ENCODE assay signal across 20 cellular contexts in the genomic region with DNA sequence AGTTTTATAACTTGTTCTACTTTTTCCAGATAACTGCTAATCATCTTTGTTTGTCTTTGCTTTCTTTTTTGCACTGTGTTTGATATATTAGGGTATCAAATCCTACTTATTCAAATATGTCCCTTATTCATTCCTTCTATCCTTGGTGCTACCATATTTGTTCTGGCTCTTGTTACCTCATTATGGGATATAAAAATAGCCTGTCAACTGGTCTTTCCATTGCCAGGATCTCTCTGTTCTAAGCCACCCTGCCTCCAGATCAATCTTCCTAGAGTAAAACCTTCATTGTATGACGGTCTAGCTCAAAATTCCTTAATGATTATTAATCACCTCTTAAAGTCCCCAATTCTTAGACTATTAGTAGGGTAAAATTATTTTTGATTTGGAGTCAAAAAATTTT. TPM values are rescaled to one million over a fixed set of nuclear protein-coding genes. Genes with fewer than 3 reads are reported as not detected.
A peak's percentile ranks its signal among the peaks of the same experiment; 100 is the strongest.
DNase-seq lines count a peak whose midpoint lies in the region; ATAC-seq and TF ChIP-seq lines count a peak whose summit lies in the region.
"Had no signal": no experiment of that assay in that cellular context is flagged by ENCODE, and none has a peak within 500 bp of the region (broad histone marks: within the 10 kb centered on the region; RNA-seq: fewer than 3 reads in every experiment).

No MANE protein-coding gene starts in this region.

- no peaks in the 10 kb centered on the region for H3K9me3 Mint-ChIP-seq in activated CD4-positive, alpha-beta memory T cell treated with anti-CD3 and anti-CD28 coated beads for 36 hours
- H3K9me3 Mint-ChIP-seq: CD14-positive monocyte; CD4-positive, alpha-beta T cell; GM23338; H9 had no signal

- H3K36me3 ChIP-seq in gastrocnemius medialis = no peaks in the 10 kb centered on the region
- H3K36me3 ChIP-seq: BE2C; BLaER1 treated with 17β-estradiol and CSF1 and Interleukin-3, amounts not matched to agents 10 nM and 100 nM had no signal

- intact Hi-C loops in gastrocnemius medialis (cut with DNase I; ENCODE audit: low total_unique reads) = no loop called here
- intact Hi-C loops in activated CD4-positive, alpha-beta memory T cell treated with anti-CD3 and anti-CD28 coated beads for 36 hours (cut with micrococcal nuclease) = no loop called here

- H3K27ac Mint-ChIP-seq in activated CD4-positive, alpha-beta memory T cell treated with anti-CD3 and anti-CD28 coated beads for 36 hours = no peak overlapping the region
- H3K27ac Mint-ChIP-seq: CD14-positive monocyte; CD4-positive, alpha-beta T cell; CD8-positive, alpha-beta memory T cell; GM23338; H9 had no signal

- H3K4me1 ChIP-seq in gastrocnemius medialis = peaks cover 60 to 68% of the 10 kb centered on the region in 2 donors
- H3K4me1 ChIP-seq: BE2C had no signal

- H3K4me1 Mint-ChIP-seq in activated CD4-positive, alpha-beta memory T cell treated with anti-CD3 and anti-CD28 coated beads for 36 hours (ENCODE audit: low read depth) = no peaks in the 10 kb centered on the region
- H3K4me1 Mint-ChIP-seq: CD8-positive, alpha-beta memory T cell had no signal

- in situ Hi-C loops in gastrocnemius medialis (cut with MboI; ENCODE audit: low sequenced_read_pairs in 4 of 4) = no loop called here

- DNase-seq in NCI-H1092 treated with DMSO at 0.1 percent for 48 hours (lab: John Stamatoyannopoulos, UW) (peak; percentile 18), NCI-H1092 (lab: John Stamatoyannopoulos, UW) (no peak), NCI-H69 (lab: John Stamatoyannopoulos, UW) (peak; percentile 15), gastrocnemius medialis (no peak), HCEC 1CT (no peak)
- DNase-seq in activated CD4-positive, alpha-beta memory T cell treated with anti-CD3 and anti-CD28 coated beads for 36 hours = no peak
- no peak for DNase-seq in activated CD4-positive, alpha-beta T cell treated with anti-CD3 and anti-CD28 coated beads, Interleukin-2, amount 50 U/mL, for 48 hours
- DNase-seq: ACHN; AML-193; BE2C; CD4-positive, alpha-beta T cell; CD8-positive, alpha-beta memory T cell; DMS53; DMS79 treated with DMSO at 0.1 percent for 48 hours; GF-D8; H9 had no signal

- peak overlapping the region; percentile 70 to 75 (median 72) for H3K27ac ChIP-seq in gastrocnemius medialis
- H3K27ac ChIP-seq: 22Rv1; BLaER1 treated with 17β-estradiol and CSF1 and Interleukin-3, amounts not matched to agents 10 nM and 100 nM had no signal

- no peak overlapping the region for H3K4me3 Mint-ChIP-seq in activated CD4-positive, alpha-beta memory T cell treated with anti-CD3 and anti-CD28 coated beads for 36 hours
- H3K4me3 Mint-ChIP-seq: CD14-positive monocyte; CD4-positive, alpha-beta T cell; CD8-positive, alpha-beta memory T cell; GM23338; H9 had no signal

- TF ChIP-seq CTCF in gastrocnemius medialis (IDR thresholded peaks at IDR 0.05 in 4 of 5, conservative IDR thresholded peaks at IDR 0.05 in 1 of 5) = no peak

- H3K9me3 ChIP-seq in gastrocnemius medialis = no peaks in the 10 kb centered on the region
- H3K9me3 ChIP-seq: BE2C; BLaER1 treated with 17β-estradiol and CSF1 and Interleukin-3, amounts not matched to agents 10 nM and 100 nM had no signal

- CTCF ChIA-PET in activated CD4-positive, alpha-beta memory T cell treated with anti-CD3 and anti-CD28 coated beads for 36 hours (lab: Charles Lee) = no interaction called here

- H3K36me3 Mint-ChIP-seq in activated CD4-positive, alpha-beta memory T cell treated with anti-CD3 and anti-CD28 coated beads for 36 hours = no peaks in the 10 kb centered on the region
- H3K36me3 Mint-ChIP-seq: CD14-positive monocyte; CD8-positive, alpha-beta memory T cell had no signal

- peaks cover 12% of the 10 kb centered on the region for H3K27me3 Mint-ChIP-seq in activated CD4-positive, alpha-beta memory T cell treated with anti-CD3 and anti-CD28 coated beads for 36 hours

- POLR2A ChIA-PET in activated CD4-positive, alpha-beta memory T cell treated with anti-CD3 and anti-CD28 coated beads for 36 hours (lab: Charles Lee) = no interaction called here

- peak in 1 of 2 donors; percentile 48 for ATAC-seq in gastrocnemius medialis
- ATAC-seq: GM23338 had no signal

- no peaks in the 10 kb centered on the region for H3K27me3 ChIP-seq in gastrocnemius medialis
- H3K27me3 ChIP-seq: BE2C; BLaER1 treated with 17β-estradiol and CSF1 and Interleukin-3, amounts not matched to agents 10 nM and 100 nM had no signal

- TF ChIP-seq POLR2A in gastrocnemius medialis (IDR thresholded peaks at IDR 0.05) = no peak

- no peak overlapping the region for H3K4me3 ChIP-seq in gastrocnemius medialis
- H3K4me3 ChIP-seq: BLaER1 treated with 17β-estradiol and CSF1 and Interleukin-3, amounts not matched to agents 10 nM and 100 nM; GM23338 had no signal

RNA-seq across cellular contexts. Expression of gene MET, which starts 25.2 kb away (rescaled TPM):
- 10 to 100 TPM; 15.9 to 36.8 (median 28.7) TPM for total RNA-seq in gastrocnemius medialis
- 1 to 10 TPM; 1.4 to 1.8 TPM for total RNA-seq in activated CD4-positive, alpha-beta memory T cell treated with anti-CD3 and anti-CD28 coated beads for 36 hours

Comparison
In these comparisons a context has a peak if more than half of its experiments do, and no peak if none do; other contexts are left out.
1. DNase-seq: peak in NCI-H1092 treated with DMSO at 0.1 percent for 48 hours (single experiment) and NCI-H69 (single experiment); none in NCI-H1092 (single experiment), gastrocnemius medialis (0 of 2), HCEC 1CT (single experiment), activated CD4-positive, alpha-beta memory T cell treated with anti-CD3 and anti-CD28 coated beads for 36 hours (single experiment) and activated CD4-positive, alpha-beta T cell treated with anti-CD3 and anti-CD28 coated beads, Interleukin-2, amount 50 U/mL, for 48 hours (0 of 2).
2. RNA of gene MET, which starts 25.2 kb away (total RNA-seq): 15.9 to 36.8 TPM in gastrocnemius medialis; 1.4 to 1.8 TPM in activated CD4-positive, alpha-beta memory T cell treated with anti-CD3 and anti-CD28 coated beads for 36 hours; every median in the first group is over 4 times any median in the second.